In genomic region chr1:169794530-169795416, GRCh38 we compare ENCODE assay signal across 8 cellular contexts. TPM values are rescaled to one million over a fixed set of nuclear protein-coding genes. Genes with fewer than 3 reads are reported as not detected.
DNase-seq lines count a peak whose midpoint lies in the region; ATAC-seq and TF ChIP-seq lines count a peak whose summit lies in the region.

TSS of gene METTL18 (minus strand) at chr1:169794907. CDS start at chr1:169793695, 1,212 bp downstream.

- no peaks in the 10 kb centered on the region for H3K27me3 Mint-ChIP-seq in activated T-helper 2 cell treated with anti-CD3 and anti-CD28 coated beads, Interferon-gamma antibody, Interleukin-2, Interleukin-4, amounts not matched to agents 10 μg/mL and 5 μg/mL and 100 μg/mL, durations not matched to agents 14 hours and 24 hours and 36 hours (ENCODE audit: low read depth)
- H3K27me3 Mint-ChIP-seq in natural killer cell treated with Interleukin-12 subunit alpha and Interleukin-12 subunit beta and Interleukin-15 and Interleukin-18, amount 100 ng/mL, for 72 hours, result no peaks in the 10 kb centered on the region

- intact Hi-C loops in activated T-helper 2 cell treated with anti-CD3 and anti-CD28 coated beads, Interferon-gamma antibody, Interleukin-2, Interleukin-4, amounts not matched to agents 10 μg/mL and 5 μg/mL and 100 μg/mL, durations not matched to agents 14 hours and 24 hours and 36 hours (cut with micrococcal nuclease), result loop anchor here (1.0 to 10.0 kb wide), 10 partner anchors 82 to 1560 kb away; partner anchors contain the start of genes F5, GORAB, KIFAP3 and NME7

- peak within 1 kb of the TSS; percentile 98 for H3K27ac Mint-ChIP-seq in activated T-helper 2 cell treated with anti-CD3 and anti-CD28 coated beads, Interferon-gamma antibody, Interleukin-2, Interleukin-4, amounts not matched to agents 10 μg/mL and 5 μg/mL and 100 μg/mL, durations not matched to agents 14 hours and 24 hours and 36 hours
- peak within 1 kb of the TSS; percentile 90 to 100 for H3K27ac Mint-ChIP-seq in natural killer cell treated with Interleukin-12 subunit alpha and Interleukin-12 subunit beta and Interleukin-15 and Interleukin-18, amount 100 ng/mL, for 72 hours

- peaks cover 39% of the 10 kb centered on the region for H3K36me3 ChIP-seq in RWPE2 (ENCODE audit: low read depth)

- H3K4me3 ChIP-seq in RWPE2 (ENCODE audit: severe bottlenecking), result peak within 1 kb of the TSS; percentile 74
- H3K4me3 ChIP-seq in fibroblast of pulmonary artery (replicated peaks; ENCODE audit: low read depth, low read length), result peak within 1 kb of the TSS; percentile 89

- H3K9me3 Mint-ChIP-seq in activated T-helper 2 cell treated with anti-CD3 and anti-CD28 coated beads, Interferon-gamma antibody, Interleukin-2, Interleukin-4, amounts not matched to agents 10 μg/mL and 5 μg/mL and 100 μg/mL, durations not matched to agents 14 hours and 24 hours and 36 hours, result no peaks in the 10 kb centered on the region
- H3K9me3 Mint-ChIP-seq in natural killer cell treated with Interleukin-12 subunit alpha and Interleukin-12 subunit beta and Interleukin-15 and Interleukin-18, amount 100 ng/mL, for 72 hours, result no peaks in the 10 kb centered on the region

- H3K4me3 Mint-ChIP-seq in activated T-helper 2 cell treated with anti-CD3 and anti-CD28 coated beads, Interferon-gamma antibody, Interleukin-2, Interleukin-4, amounts not matched to agents 10 μg/mL and 5 μg/mL and 100 μg/mL, durations not matched to agents 14 hours and 24 hours and 36 hours (ENCODE audit: low read depth), result peak within 1 kb of the TSS; percentile 92
- H3K4me3 Mint-ChIP-seq in natural killer cell treated with Interleukin-12 subunit alpha and Interleukin-12 subunit beta and Interleukin-15 and Interleukin-18, amount 100 ng/mL, for 72 hours, result peak within 1 kb of the TSS; percentile 96

- TF ChIP-seq CTCF in RWPE2 (IDR thresholded peaks at IDR 0.05; ENCODE audit: poor library complexity, severe bottlenecking), result no peak
- TF ChIP-seq CTCF in fibroblast of pulmonary artery (IDR thresholded peaks at IDR 0.05; ENCODE audit: low read length, missing control alignments), result no peak

- peaks cover 8% of the 10 kb centered on the region for H3K4me1 ChIP-seq in RWPE2 (ENCODE audit: insufficient read depth, poor library complexity, severe bottlenecking)

- peak within 1 kb of the TSS; percentile 58 for H3K27ac ChIP-seq in RWPE2 (ENCODE audit: poor library complexity, severe bottlenecking)

- no peaks in the 10 kb centered on the region for H3K27me3 ChIP-seq in RWPE2 (ENCODE audit: insufficient read depth, poor library complexity, severe bottlenecking)

- H3K9me3 ChIP-seq in RWPE2 (ENCODE audit: severe bottlenecking), result no peaks in the 10 kb centered on the region

- ATAC-seq in RWPE2 (ENCODE audit: low read depth), result peak; percentile 98
- peak; percentile 99 to 100 for ATAC-seq in natural killer cell treated with Interleukin-12 subunit alpha and Interleukin-12 subunit beta and Interleukin-15 and Interleukin-18, amount 100 ng/mL, for 72 hours
- ATAC-seq in stimulated activated naive CD8-positive, alpha-beta T cell treated with anti-CD3 and anti-CD28 coated beads, Interleukin-15, Interleukin-2, amounts not matched to agents 100 U/mL and 50 U/mL, for 24 hours, result peak; percentile 99

- peaks cover 57% of the 10 kb centered on the region for H3K36me3 Mint-ChIP-seq in activated T-helper 2 cell treated with anti-CD3 and anti-CD28 coated beads, Interferon-gamma antibody, Interleukin-2, Interleukin-4, amounts not matched to agents 10 μg/mL and 5 μg/mL and 100 μg/mL, durations not matched to agents 14 hours and 24 hours and 36 hours (ENCODE audit: low read depth)
- peaks cover 20% of the 10 kb centered on the region for H3K36me3 Mint-ChIP-seq in natural killer cell treated with Interleukin-12 subunit alpha and Interleukin-12 subunit beta and Interleukin-15 and Interleukin-18, amount 100 ng/mL, for 72 hours

- DNase-seq in EH (ENCODE audit: low read depth) (peak; percentile 93), H4 (ENCODE audit: low spot score) (peak; percentile 90), LoVo (ENCODE audit: low spot score) (peak; percentile 88), RWPE2 (ENCODE audit: low spot score) (peak; percentile 89), fibroblast of pulmonary artery (ENCODE audit: low read depth) (peak; percentile 98)
- DNase-seq in activated T-helper 2 cell treated with anti-CD3 and anti-CD28 coated beads, Interferon-gamma antibody, Interleukin-2, Interleukin-4, amounts not matched to agents 10 μg/mL and 5 μg/mL and 100 μg/mL, durations not matched to agents 14 hours and 24 hours and 36 hours (ENCODE audit: low spot score), result peak; percentile 92
- DNase-seq in natural killer cell treated with Interleukin-12 subunit alpha and Interleukin-12 subunit beta and Interleukin-15 and Interleukin-18, amount 100 ng/mL, for 72 hours (ENCODE audit: low spot score), result peak; percentile 94
- peak; percentile 90 for DNase-seq in stimulated activated naive CD8-positive, alpha-beta T cell treated with anti-CD3 and anti-CD28 coated beads, Interleukin-15, Interleukin-2, amounts not matched to agents 100 U/mL and 50 U/mL, for 24 hours

- H3K4me1 Mint-ChIP-seq in activated T-helper 2 cell treated with anti-CD3 and anti-CD28 coated beads, Interferon-gamma antibody, Interleukin-2, Interleukin-4, amounts not matched to agents 10 μg/mL and 5 μg/mL and 100 μg/mL, durations not matched to agents 14 hours and 24 hours and 36 hours (ENCODE audit: low read depth), result peaks cover 51% of the 10 kb centered on the region
- peaks cover 26 to 49% of the 10 kb centered on the region in 2 donors for H3K4me1 Mint-ChIP-seq in natural killer cell treated with Interleukin-12 subunit alpha and Interleukin-12 subunit beta and Interleukin-15 and Interleukin-18, amount 100 ng/mL, for 72 hours (ENCODE audit: low read depth in 2 of 2)

RNA-seq across cellular contexts. Expression of gene METTL18, which starts in this region (rescaled TPM):
- 8.5 and 15.7 TPM in 2 replicates for total RNA-seq in H4 (2014; rRNA removed; shearing (Covaris generic))
- total RNA-seq in activated T-helper 2 cell treated with anti-CD3 and anti-CD28 coated beads, Interferon-gamma antibody, Interleukin-2, Interleukin-4, amounts not matched to agents 10 μg/mL and 5 μg/mL and 100 μg/mL, durations not matched to agents 14 hours and 24 hours and 36 hours, result 8.9 and 10.9 TPM in 2 replicates
- total RNA-seq in natural killer cell treated with Interleukin-12 subunit alpha and Interleukin-12 subunit beta and Interleukin-15 and Interleukin-18, amount 100 ng/mL, for 72 hours, result 10 to 100 TPM in 1 of 2 donors, 1 to 10 TPM in 1; 7.9 to 10.5 TPM

Comparison
In these comparisons a context has a peak if more than half of its experiments do, and no peak if none do; other contexts are left out.
1. Peak in every context shown above with its lines: DNase-seq, ATAC-seq, H3K4me3 ChIP-seq and H3K27ac ChIP-seq.